9 cellular contexts compared by ENCODE assay signal in genomic region chr17:56597495-56597990, GRCh38. TPM values are rescaled to one million over a fixed set of nuclear protein-coding genes. Genes with fewer than 3 reads are reported as not detected.
DNase-seq lines count a peak whose midpoint lies in the region; ATAC-seq and TF ChIP-seq lines count a peak whose summit lies in the region.
"Had no signal": no experiment of that assay in that cellular context is flagged by ENCODE, and none has a peak within 500 bp of the region (broad histone marks: within the 10 kb centered on the region; RNA-seq: fewer than 3 reads in every experiment).

No MANE protein-coding gene starts in this region.

- H3K36me3 ChIP-seq in HEK293 (ENCODE audit: control insufficient read depth in 2 of 2, insufficient read depth in 1 of 2, low read length in 2 of 2): no peaks in the 10 kb centered on the region
- H3K36me3 ChIP-seq in mesendoderm (ENCODE audit: control insufficient read depth, insufficient read depth, low read length): no peaks in the 10 kb centered on the region

- H3K4me1 ChIP-seq in HEK293 (ENCODE audit: control insufficient read depth, insufficient read depth, low read length) (peaks cover 17% of the 10 kb centered on the region), mesendoderm (ENCODE audit: control insufficient read depth, low read depth, low read length) (no peaks in the 10 kb centered on the region)

- H3K9ac ChIP-seq in mesendoderm (ENCODE audit: low read length): peak overlapping the region; percentile 48

- no peak overlapping the region for H4K8ac ChIP-seq in mesendoderm (ENCODE audit: low read depth, low read length)

- no peak overlapping the region for H2BK5ac ChIP-seq in mesendoderm (ENCODE audit: low read length)

- H2BK15ac ChIP-seq in mesendoderm (replicated peaks; ENCODE audit: low read depth): no peak overlapping the region

- H3K36me3 Mint-ChIP-seq in activated T-cell treated with anti-CD3 and anti-CD28 coated beads, Interleukin-2, amount 50 U/mL, for 72 hours (ENCODE audit: insufficient read depth in 2 of 2): no peaks in the 10 kb centered on the region
- no peaks in the 10 kb centered on the region for H3K36me3 Mint-ChIP-seq in immature natural killer cell

- H3K27me3 ChIP-seq in mesendoderm (ENCODE audit: insufficient read depth, low read length, poor library complexity): no peaks in the 10 kb centered on the region

- H3K4me3 ChIP-seq in HEK293 (ENCODE audit: low read depth, low read length) (peak overlapping the region; percentile 39), mesendoderm (ENCODE audit: low read length) (no peak overlapping the region)

- no peak overlapping the region for H2BK120ac ChIP-seq in mesendoderm (ENCODE audit: low read depth, low read length)

- in situ Hi-C loops in ACHN (cut with HindIII; ENCODE audit: low pct_ligation_motif_present, low pct_unique_long_range_greater_than_20kb, low sequenced_read_pairs): no loop called here

- H3K9me3 Mint-ChIP-seq in activated T-cell treated with anti-CD3 and anti-CD28 coated beads, Interleukin-2, amount 50 U/mL, for 72 hours: no peaks in the 10 kb centered on the region
- H3K9me3 Mint-ChIP-seq in immature natural killer cell: no peaks in the 10 kb centered on the region

- WGBS in mesendoderm (ENCODE audit: extremely low coverage, insufficient coverage, low lambda C conversion rate): no CpG with 5 or more reads among the region's 41 CpGs

- H3K79me1 ChIP-seq in mesendoderm (ENCODE audit: low read length): no peaks in the 10 kb centered on the region

- POLR2A ChIA-PET in HEK293 (lab: Yijun Ruan, JAX): interaction anchor here (0.7 to 1.2 kb wide), 7 partner anchors 14 to 1155 kb away, joined by 3 to 4 read pairs (median 3); partner anchors contain the start of gene TRIM25

- no peak overlapping the region for H4K5ac ChIP-seq in mesendoderm (ENCODE audit: low read length)

- CTCF ChIA-PET in HEK293 (lab: Yijun Ruan, JAX): interaction anchor here (0.5 to 1.8 kb wide), 6 partner anchors 56 to 1021 kb away, joined by 3 to 9 read pairs (median 4); no protein-coding TSS in a partner anchor

- H3K4me1 Mint-ChIP-seq in activated T-cell treated with anti-CD3 and anti-CD28 coated beads, Interleukin-2, amount 50 U/mL, for 72 hours (ENCODE audit: low read depth): peaks cover 51% of the 10 kb centered on the region
- H3K4me1 Mint-ChIP-seq in immature natural killer cell: peaks cover 18 to 23% of the 10 kb centered on the region in 2 donors

- H3K4me2 ChIP-seq in mesendoderm (ENCODE audit: low read length): peak overlapping the region; percentile 42

- H3K9me3 ChIP-seq in HEK293 (ENCODE audit: control insufficient read depth, insufficient read depth, low read depth, low read length): no peaks in the 10 kb centered on the region

- H3K18ac ChIP-seq in mesendoderm (ENCODE audit: low read length): peak overlapping the region; percentile 19

- no peak overlapping the region for H2AK5ac ChIP-seq in mesendoderm (ENCODE audit: low read length)

- DNase-seq in ACHN (peak; percentile 67), mesendoderm (peak; percentile 82), superior temporal gyrus (ENCODE audit: extremely low spot score) (no peak), medulla oblongata (ENCODE audit: extremely low spot score) (no peak), immature natural killer cell (no peak)
- peak in 1 of 2 donors; percentile 24 for DNase-seq in activated T-cell treated with anti-CD3 and anti-CD28 coated beads, Interleukin-2, amount 50 U/mL, for 72 hours
- DNase-seq: RPMI8226 had no signal

- H3K27me3 Mint-ChIP-seq in activated T-cell treated with anti-CD3 and anti-CD28 coated beads, Interleukin-2, amount 50 U/mL, for 72 hours (ENCODE audit: low read depth): peaks cover 18% of the 10 kb centered on the region
- peaks cover 17 to 28% (median 26%) of the 10 kb centered on the region in 3 donors for H3K27me3 Mint-ChIP-seq in immature natural killer cell (ENCODE audit: low read depth in 3 of 3)

- H3K79me2 ChIP-seq in mesendoderm (ENCODE audit: control insufficient read depth, insufficient read depth, low read length): no peaks in the 10 kb centered on the region

- peak overlapping the region; percentile 86 to 90 for H3K4me3 Mint-ChIP-seq in activated T-cell treated with anti-CD3 and anti-CD28 coated beads, Interleukin-2, amount 50 U/mL, for 72 hours
- no peak overlapping the region for H3K4me3 Mint-ChIP-seq in immature natural killer cell

- H3K56ac ChIP-seq in mesendoderm (ENCODE audit: low read length): peak overlapping the region; percentile 50

- H3K27ac Mint-ChIP-seq in activated T-cell treated with anti-CD3 and anti-CD28 coated beads, Interleukin-2, amount 50 U/mL, for 72 hours: no peak overlapping the region
- H3K27ac Mint-ChIP-seq in immature natural killer cell: no peak overlapping the region

- no peak for ATAC-seq in activated T-cell treated with anti-CD3 and anti-CD28 coated beads, Interleukin-2, amount 50 U/mL, for 72 hours (replicated peaks in 1 of 2)
- ATAC-seq in GM21825 (IDR thresholded peaks at IDR 0.05; ENCODE audit: unreplicated experiment): no peak

- H3K27ac ChIP-seq in HEK293 (ENCODE audit: extremely low read depth, low read depth, low read length): peak overlapping the region; percentile 56; the same call in 1 of the 2 replicates
- H3K27ac ChIP-seq in mesendoderm (ENCODE audit: low read depth, low read length): no peak overlapping the region

- H3K23ac ChIP-seq in mesendoderm (ENCODE audit: low read length): no peak overlapping the region

- TF ChIP-seq CTCF in HEK293 (tag by site-specific recombination; IDR thresholded peaks at IDR 0.05): no peak

- H3K4ac ChIP-seq in mesendoderm (ENCODE audit: low read depth, low read length): no peak overlapping the region

TF ChIP-seq in HEK293, 187 proteins besides CTCF, POLR2A, EP300 and RAD21 (continues in another document):
- TF ChIP-seq ZNF658 (tag by site-specific recombination; IDR thresholded peaks at IDR 0.05): no peak
- TF ChIP-seq ZNF707 (tag by site-specific recombination; IDR thresholded peaks at IDR 0.05): no peak
- no peak for TF ChIP-seq ZBTB20 (tag by site-specific recombination; IDR thresholded peaks at IDR 0.05)
- TF ChIP-seq ZNF239 (tag by site-specific recombination; IDR thresholded peaks at IDR 0.05): no peak
- peak; percentile 44; the same call in 1 of the 2 replicates for TF ChIP-seq PATZ1 (tag by site-specific recombination; IDR thresholded peaks at IDR 0.05)
- TF ChIP-seq ZNF26 (tag by site-specific recombination; IDR thresholded peaks at IDR 0.05): no peak
- TF ChIP-seq ZNF837 (tag by site-specific recombination; IDR thresholded peaks at IDR 0.05): no peak
- no peak for TF ChIP-seq ZBTB21 (tag by site-specific recombination; IDR thresholded peaks at IDR 0.05)
- no peak for TF ChIP-seq ZNF488 (tag by site-specific recombination; IDR thresholded peaks at IDR 0.05)
- TF ChIP-seq ZSCAN4 (tag by site-specific recombination; IDR thresholded peaks at IDR 0.05): no peak

RNA-seq across cellular contexts. Expression of gene NOG, which starts 4.0 kb away (rescaled TPM):
- 1 to 10 TPM in 1 of 2 donors, under 1 TPM in 1; 0.91 to 1.7 TPM for total RNA-seq in activated T-cell treated with anti-CD3 and anti-CD28 coated beads, Interleukin-2, amount 50 U/mL, for 72 hours
- polyA plus RNA-seq in mesendoderm (2013, experiment 1 of 2): 0.11 TPM
- 0.18 TPM for polyA plus RNA-seq in mesendoderm (2013, experiment 2 of 2)
- not detected for polyA plus RNA-seq in immature natural killer cell

Comparison
In these comparisons a context has a peak if more than half of its experiments do, and no peak if none do; other contexts are left out.
1. DNase-seq: peak in ACHN (single experiment) and mesendoderm (single experiment); none in superior temporal gyrus (single experiment), medulla oblongata (single experiment) and immature natural killer cell (0 of 3).
2. H3K4me3 Mint-ChIP-seq: peak in activated T-cell treated with anti-CD3 and anti-CD28 coated beads, Interleukin-2, amount 50 U/mL, for 72 hours (2 of 2); none in immature natural killer cell (0 of 5).